In the genomic region with DNA sequence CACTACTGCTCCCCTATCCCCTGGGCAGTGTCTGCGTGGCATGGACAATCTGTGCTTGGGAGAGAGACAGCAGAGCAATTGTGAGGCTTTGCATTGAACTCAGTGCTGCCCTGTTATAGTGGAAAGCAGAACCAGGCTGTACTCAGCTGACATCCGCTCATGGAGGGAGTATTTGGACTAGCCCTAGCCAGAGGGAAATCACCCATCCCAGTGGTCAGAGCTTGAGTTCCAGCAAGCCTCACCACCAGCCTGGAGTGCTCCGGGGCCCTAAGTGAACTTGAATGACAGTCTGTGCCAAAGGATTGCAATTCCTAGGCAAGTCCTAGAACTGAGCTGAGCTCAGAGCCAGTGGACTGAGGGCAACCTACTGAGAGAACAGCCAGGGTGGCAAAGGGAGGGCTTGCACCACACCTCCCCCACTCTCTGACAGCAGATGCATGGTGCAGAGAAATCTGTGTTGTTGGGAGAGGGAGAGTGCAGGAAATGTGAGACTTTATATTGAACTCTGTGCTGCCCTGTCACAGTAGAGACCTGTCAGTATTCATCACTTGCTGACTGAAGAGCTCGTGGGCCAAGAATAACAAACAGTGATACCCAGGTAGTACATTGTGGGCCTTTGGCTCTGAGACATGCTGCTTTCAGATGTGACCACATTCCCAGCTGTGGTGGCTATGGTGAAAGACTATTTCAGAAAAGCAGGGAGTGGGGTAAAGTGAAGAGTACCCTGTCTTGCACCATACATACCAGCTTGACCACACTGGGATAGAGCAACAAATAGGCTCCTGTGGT, we compare ENCODE assay signal across 14 cellular contexts.
DNase-seq lines count a peak whose midpoint lies in the region; ATAC-seq and TF ChIP-seq lines count a peak whose summit lies in the region.
"Had no signal": no experiment of that assay in that cellular context is flagged by ENCODE, and none has a peak within 500 bp of the region (broad histone marks: within the 10 kb centered on the region; RNA-seq: fewer than 3 reads in every experiment).

No MANE protein-coding gene starts in this region.

- peak overlapping the region; percentile 40 for H3K4me2 ChIP-seq in KMS-11

- H3K9me3 ChIP-seq in BE2C = no peaks in the 10 kb centered on the region
- no peaks in the 10 kb centered on the region for H3K9me3 ChIP-seq in prostate gland

- no peak overlapping the region for H3K4me3 ChIP-seq in KMS-11 (IDR thresholded peaks at IDR 0.05; ENCODE audit: insufficient read depth, low read depth, low read length)
- H3K4me3 ChIP-seq in BE2C (ENCODE audit: low read depth, low read length) = no peak overlapping the region
- H3K4me3 ChIP-seq in prostate gland = no peak overlapping the region

- ATAC-seq in HG03457 (IDR thresholded peaks at IDR 0.05; ENCODE audit: unreplicated experiment) = no peak

- DNase-seq in amniotic epithelial cell (ENCODE audit: low read depth) (peak; percentile 66), glomerular visceral epithelial cell (ENCODE audit: extremely low spot score) (peak; percentile 58), progenitor cell of endocrine pancreas (ENCODE audit: low spot score, unreplicated experiment) (no peak), BE2C (no peak), prostate gland (ENCODE audit: low spot score) (no peak)
- no peak for DNase-seq in activated CD4-positive, CD25-positive, alpha-beta regulatory T cell (lab: John Stamatoyannopoulos, UW)
- DNase-seq: CD4-positive, alpha-beta T cell; GOT3; NCI-H1417; NCI-H1930; NCI-H2171 treated with DMSO at 0.1 percent for 48 hours; NCI-H510A had no signal

- H3K27ac ChIP-seq in KMS-11 (peak overlapping the region; percentile 45; the same call in 1 of the 2 replicates), prostate gland (no peak overlapping the region)

- WGBS in prostate gland = 85% methylated on average over 4 of the region's 4 CpGs

- no peaks in the 10 kb centered on the region for H4K20me1 ChIP-seq in KMS-11 (ENCODE audit: insufficient read depth)

- no peak overlapping the region for H3K4me3 Mint-ChIP-seq in progenitor cell of endocrine pancreas (ENCODE audit: low read depth)
- H3K4me3 Mint-ChIP-seq: CD4-positive, alpha-beta T cell had no signal

- peaks cover 4% of the 10 kb centered on the region for H3K36me3 Mint-ChIP-seq in progenitor cell of endocrine pancreas (ENCODE audit: insufficient read depth)

- no peak for TF ChIP-seq POLR2A in prostate gland (IDR thresholded peaks at IDR 0.05)

- peaks cover 52% of the 10 kb centered on the region for H3K4me1 Mint-ChIP-seq in progenitor cell of endocrine pancreas (ENCODE audit: low read depth)

- intact Hi-C loops in prostate gland (cut with DNase I) = no loop called here

- TF ChIP-seq CTCF in KMS-11 (conservative IDR thresholded peaks at IDR 0.05; ENCODE audit: low read depth, low read length) (no peak), progenitor cell of endocrine pancreas (IDR thresholded peaks at IDR 0.05; ENCODE audit: unreplicated experiment) (no peak), BE2C (IDR thresholded peaks at IDR 0.05; ENCODE audit: low read depth, low read length) (no peak), prostate gland (IDR thresholded peaks at IDR 0.05) (no peak)

- H3K36me3 ChIP-seq in KMS-11 (ENCODE audit: insufficient read depth) (no peaks in the 10 kb centered on the region), BE2C (no peaks in the 10 kb centered on the region), prostate gland (no peaks in the 10 kb centered on the region)

- no peaks in the 10 kb centered on the region for H3K79me2 ChIP-seq in KMS-11 (ENCODE audit: insufficient read depth, low read depth)

- H2AFZ ChIP-seq in KMS-11 (ENCODE audit: low read depth) = no peak overlapping the region

- no peak overlapping the region; the same call in 1 of the 2 replicates for H3K9ac ChIP-seq in KMS-11

- H3K27me3 Mint-ChIP-seq in progenitor cell of endocrine pancreas = no peaks in the 10 kb centered on the region

- H3K27ac Mint-ChIP-seq in progenitor cell of endocrine pancreas = peak overlapping the region; percentile 98
- H3K27ac Mint-ChIP-seq: CD4-positive, alpha-beta T cell had no signal

- H3K27me3 ChIP-seq in KMS-11 (ENCODE audit: insufficient read depth, low read depth) (no peaks in the 10 kb centered on the region), BE2C (no peaks in the 10 kb centered on the region), prostate gland (replicated peaks; ENCODE audit: insufficient read depth) (no peaks in the 10 kb centered on the region)

- H3K4me1 ChIP-seq in KMS-11 (ENCODE audit: low read depth, poor library complexity, severe bottlenecking) (peaks cover 36% of the 10 kb centered on the region), BE2C (no peaks in the 10 kb centered on the region), prostate gland (replicated peaks) (no peaks in the 10 kb centered on the region)

- H3K9me3 Mint-ChIP-seq in progenitor cell of endocrine pancreas (ENCODE audit: low read depth) = peaks cover 12% of the 10 kb centered on the region

Comparison
In these comparisons a context has a peak if more than half of its experiments do, and no peak if none do; other contexts are left out.
1. DNase-seq: peak in amniotic epithelial cell (single experiment) and glomerular visceral epithelial cell (single experiment); none in progenitor cell of endocrine pancreas (single experiment), BE2C (single experiment), activated CD4-positive, CD25-positive, alpha-beta regulatory T cell (0 of 4) and prostate gland (single experiment).